ENCODE assay signal across 8 cellular contexts in the genomic region with DNA sequence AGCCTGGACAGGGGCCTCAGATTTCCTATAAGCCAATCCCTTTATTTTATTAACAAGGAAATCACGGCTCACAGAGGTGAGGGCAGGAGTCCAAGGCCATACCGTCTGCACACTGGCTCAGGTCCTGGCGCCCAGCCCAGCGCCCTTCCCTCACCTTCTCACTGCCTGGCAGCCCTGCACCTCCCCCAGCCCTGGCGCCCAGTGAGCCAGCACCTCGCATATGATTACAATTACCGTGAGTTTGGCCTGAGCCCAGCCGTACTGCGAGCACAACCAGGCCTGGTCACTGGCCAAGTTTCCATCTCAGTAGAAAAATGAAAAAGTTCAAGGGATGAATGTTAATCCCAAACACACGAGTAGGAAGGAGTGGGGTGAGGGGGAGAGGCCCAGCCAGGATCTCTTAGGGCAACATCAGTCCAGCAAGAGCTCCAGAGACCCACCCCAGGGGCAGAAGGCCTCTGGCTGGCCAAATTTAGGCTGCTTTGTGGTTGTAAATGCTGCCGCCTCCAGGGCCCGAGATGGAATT.
DNase-seq lines count a peak whose midpoint lies in the region; ATAC-seq and TF ChIP-seq lines count a peak whose summit lies in the region.

No MANE protein-coding gene starts in this region.

- H3K4me1 ChIP-seq in PC-9 (replicated peaks; ENCODE audit: insufficient read depth) (peaks cover 49% of the 10 kb centered on the region), trophoblast cell (ENCODE audit: control insufficient read depth in 1 of 2, insufficient read depth in 2 of 2, low read length in 2 of 2) (peaks cover 0 to 6% of the 10 kb centered on the region in 2 experiments)

- H3K18ac ChIP-seq in trophoblast cell (ENCODE audit: low read length): no peak overlapping the region

- no peak overlapping the region for H3K4me3 Mint-ChIP-seq in stimulated activated naive CD8-positive, alpha-beta T cell treated with anti-CD3 and anti-CD28 coated beads, Interleukin-15, amount 100 ng/mL, for 72 hours
- no peak overlapping the region for H3K4me3 Mint-ChIP-seq in activated T-helper 17 cell treated with anti-CD3 and anti-CD28 coated beads, Interleukin-2, amount 50 U/mL, for 72 hours

- no peak overlapping the region for H2AK5ac ChIP-seq in trophoblast cell (ENCODE audit: low read length)

- POLR2A ChIA-PET in PC-9 (lab: Charles Lee; ENCODE audit: unreplicated experiment): no interaction called here

- H4K91ac ChIP-seq in trophoblast cell (ENCODE audit: low read depth, low read length): no peak overlapping the region

- no peaks in the 10 kb centered on the region for H3K9me3 ChIP-seq in PC-9 (ENCODE audit: insufficient read depth, low read depth)
- H3K9me3 ChIP-seq in trophoblast cell (ENCODE audit: insufficient read depth, low read depth, low read length): no peaks in the 10 kb centered on the region

- H3K27ac Mint-ChIP-seq in stimulated activated naive CD8-positive, alpha-beta T cell treated with anti-CD3 and anti-CD28 coated beads, Interleukin-15, amount 100 ng/mL, for 72 hours: peak overlapping the region in 1 of 2 donors; percentile 69
- H3K27ac Mint-ChIP-seq in activated T-helper 17 cell treated with anti-CD3 and anti-CD28 coated beads, Interleukin-2, amount 50 U/mL, for 72 hours: no peak overlapping the region

- no peaks in the 10 kb centered on the region for H3K36me3 Mint-ChIP-seq in activated T-helper 17 cell treated with anti-CD3 and anti-CD28 coated beads, Interleukin-2, amount 50 U/mL, for 72 hours (ENCODE audit: low read depth)

- no peak overlapping the region for H2BK5ac ChIP-seq in trophoblast cell (ENCODE audit: low read depth, low read length, poor library complexity)

- H3K79me2 ChIP-seq in PC-9 (ENCODE audit: low read depth): no peaks in the 10 kb centered on the region
- H3K79me2 ChIP-seq in trophoblast cell (ENCODE audit: control insufficient read depth, insufficient read depth, low read length, poor library complexity): peaks cover 2% of the 10 kb centered on the region

- no TSS peak for BruUV-seq in PC-9 (replicated peaks; lab: Mats Ljungman, UMichigan)

- intact Hi-C loops in PC-9 (cut with micrococcal nuclease; ENCODE audit: unreplicated experiment): no loop called here

- H3K14ac ChIP-seq in trophoblast cell (ENCODE audit: low read length): no peak overlapping the region

- H3K27me3 ChIP-seq in PC-9 (ENCODE audit: insufficient read depth, low read depth) (no peaks in the 10 kb centered on the region), trophoblast cell (ENCODE audit: insufficient read depth, low read length) (no peaks in the 10 kb centered on the region)

- CTCF ChIA-PET in PC-9 (lab: Charles Lee): interaction anchor here (0.8 kb wide), 1 partner anchor 196 kb away, joined by 3 read pairs; no protein-coding TSS in a partner anchor

- H4K12ac ChIP-seq in trophoblast cell (ENCODE audit: low read depth, low read length): no peak overlapping the region

- WGBS in trophoblast cell (ENCODE audit: extremely low coverage, insufficient coverage, insufficient read length): no CpG with 5 or more reads among the region's 12 CpGs

- no peak overlapping the region for H3K9ac ChIP-seq in trophoblast cell (ENCODE audit: low read length)

- no peak overlapping the region for H2BK12ac ChIP-seq in trophoblast cell (ENCODE audit: low read length)

- no peaks in the 10 kb centered on the region for H3K4me1 Mint-ChIP-seq in stimulated activated naive CD8-positive, alpha-beta T cell treated with anti-CD3 and anti-CD28 coated beads, Interleukin-15, amount 100 ng/mL, for 72 hours
- H3K4me1 Mint-ChIP-seq in activated T-helper 17 cell treated with anti-CD3 and anti-CD28 coated beads, Interleukin-2, amount 50 U/mL, for 72 hours: no peaks in the 10 kb centered on the region

- no peak overlapping the region for H4K8ac ChIP-seq in trophoblast cell (ENCODE audit: low read depth, low read length)

- no peaks in the 10 kb centered on the region for H3K9me3 Mint-ChIP-seq in stimulated activated naive CD8-positive, alpha-beta T cell treated with anti-CD3 and anti-CD28 coated beads, Interleukin-15, amount 100 ng/mL, for 72 hours
- H3K9me3 Mint-ChIP-seq in activated T-helper 17 cell treated with anti-CD3 and anti-CD28 coated beads, Interleukin-2, amount 50 U/mL, for 72 hours: no peaks in the 10 kb centered on the region

- H3K4ac ChIP-seq in trophoblast cell (ENCODE audit: low read depth, low read length): no peak overlapping the region

- H3K27me3 Mint-ChIP-seq in stimulated activated naive CD8-positive, alpha-beta T cell treated with anti-CD3 and anti-CD28 coated beads, Interleukin-15, amount 100 ng/mL, for 72 hours: peaks cover 31% of the 10 kb centered on the region
- peaks cover 12% of the 10 kb centered on the region for H3K27me3 Mint-ChIP-seq in activated T-helper 17 cell treated with anti-CD3 and anti-CD28 coated beads, Interleukin-2, amount 50 U/mL, for 72 hours

- no peak for ATAC-seq in stimulated activated naive CD8-positive, alpha-beta T cell treated with anti-CD3 and anti-CD28 coated beads, Interleukin-15, amount 100 ng/mL, for 72 hours
- no peak for ATAC-seq in HG03439 (IDR thresholded peaks at IDR 0.05; ENCODE audit: unreplicated experiment)
- no peak for ATAC-seq in activated T-helper 17 cell treated with anti-CD3 and anti-CD28 coated beads, Interleukin-2, amount 50 U/mL, for 72 hours (replicated peaks)

- H3K4me2 ChIP-seq in PC-9: peak overlapping the region; percentile 17
- H3K4me2 ChIP-seq in trophoblast cell (ENCODE audit: low read length): no peak overlapping the region

- no peaks in the 10 kb centered on the region for H3K9me2 ChIP-seq in PC-9 (ENCODE audit: insufficient read depth)

- no peaks in the 10 kb centered on the region for H4K20me1 ChIP-seq in PC-9 (ENCODE audit: insufficient read depth)

- H3K4me3 ChIP-seq in PC-9: no peak overlapping the region
- H3K4me3 ChIP-seq in fibroblast of mammary gland (ENCODE audit: control insufficient read depth, low read depth, low read length): peak overlapping the region; percentile 9
- no peak overlapping the region for H3K4me3 ChIP-seq in trophoblast cell (ENCODE audit: low read depth, low read length)

- no peak for TF ChIP-seq CTCF in PC-9 (conservative IDR thresholded peaks at IDR 0.05)
- TF ChIP-seq CTCF in fibroblast of mammary gland (conservative IDR thresholded peaks at IDR 0.05; ENCODE audit: control insufficient read depth, insufficient read depth, low read depth, low read length): peak; percentile 17

- H2AFZ ChIP-seq in PC-9 (no peak overlapping the region), trophoblast cell (ENCODE audit: insufficient read depth, low read length, poor library complexity) (peak overlapping the region; percentile 17)

- no peak overlapping the region for H3K27ac ChIP-seq in PC-9
- H3K27ac ChIP-seq in trophoblast cell (ENCODE audit: low read depth, low read length): no peak overlapping the region

- no peak overlapping the region for H2BK120ac ChIP-seq in trophoblast cell (ENCODE audit: insufficient read depth, low read length, poor library complexity)

- DNase-seq in DMS153 treated with DMSO at 0.1 percent for 48 hours (lab: John Stamatoyannopoulos, UW; ENCODE audit: unreplicated experiment) (peak; percentile 94), PC-9 (peak; percentile 77 to 97), fibroblast of mammary gland (ENCODE audit: low read depth) (peak; percentile 98), trophoblast cell (no peak), GM19240 (ENCODE audit: insufficient read length, low spot score) (no peak)
- DNase-seq in stimulated activated naive CD8-positive, alpha-beta T cell treated with anti-CD3 and anti-CD28 coated beads, Interleukin-15, amount 100 ng/mL, for 72 hours: no peak

- peaks cover 7% of the 10 kb centered on the region for H3K79me1 ChIP-seq in trophoblast cell (ENCODE audit: low read length)

- H3K36me3 ChIP-seq in PC-9 (ENCODE audit: low read depth) (no peaks in the 10 kb centered on the region), trophoblast cell (ENCODE audit: control insufficient read depth in 1 of 2, insufficient read depth in 2 of 2, low read length in 2 of 2) (no peaks in the 10 kb centered on the region)

- no peak overlapping the region for H3K23ac ChIP-seq in trophoblast cell (ENCODE audit: low read length)

- peaks cover 13% of the 10 kb centered on the region; the same call in 1 of the 2 replicates for H3F3A ChIP-seq in PC-9 (ENCODE audit: insufficient read depth, low read depth)

Comparison
In these comparisons a context has a peak if more than half of its experiments do, and no peak if none do; other contexts are left out.
1. DNase-seq: peak in DMS153 treated with DMSO at 0.1 percent for 48 hours (single experiment), PC-9 (2 of 2) and fibroblast of mammary gland (single experiment); none in trophoblast cell (0 of 2), stimulated activated naive CD8-positive, alpha-beta T cell treated with anti-CD3 and anti-CD28 coated beads, Interleukin-15, amount 100 ng/mL, for 72 hours (0 of 2) and GM19240 (single experiment).